Comparison of ENCODE assay signal across 10 cellular contexts in genomic region chr6:129200151-129200550, GRCh38.
"Had no signal": no experiment of that assay in that cellular context is flagged by ENCODE, and none has a peak within 500 bp of the region (broad histone marks: within the 10 kb centered on the region; RNA-seq: fewer than 3 reads in every experiment).

No MANE protein-coding gene starts in this region.

- H3K4me2 ChIP-seq: KMS-11 had no signal

- ATAC-seq: HCT116 had no signal

- H2AFZ ChIP-seq: GM23248 had no signal

- H3K27ac Mint-ChIP-seq: HFFc6 had no signal

- H3K27ac ChIP-seq: GM23248, HL-60, KMS-11 had no signal

- DNase-seq: GM23248, GOT3, H7, HFFc6, IMR-90, KBM-7 had no signal

- H3K36me3 ChIP-seq: HAP-1 had no signal

- H3K9me3 ChIP-seq: HAP-1 had no signal

- H3K9ac ChIP-seq: GM23248, KMS-11 had no signal

- H3K4me3 Mint-ChIP-seq: HFFc6 had no signal

- H3K4me3 ChIP-seq: GM23248, HAP-1 had no signal

- H3K9me3 Mint-ChIP-seq: HFFc6 had no signal
